ENCODE assay signal across 8 cellular contexts in the genomic region with DNA sequence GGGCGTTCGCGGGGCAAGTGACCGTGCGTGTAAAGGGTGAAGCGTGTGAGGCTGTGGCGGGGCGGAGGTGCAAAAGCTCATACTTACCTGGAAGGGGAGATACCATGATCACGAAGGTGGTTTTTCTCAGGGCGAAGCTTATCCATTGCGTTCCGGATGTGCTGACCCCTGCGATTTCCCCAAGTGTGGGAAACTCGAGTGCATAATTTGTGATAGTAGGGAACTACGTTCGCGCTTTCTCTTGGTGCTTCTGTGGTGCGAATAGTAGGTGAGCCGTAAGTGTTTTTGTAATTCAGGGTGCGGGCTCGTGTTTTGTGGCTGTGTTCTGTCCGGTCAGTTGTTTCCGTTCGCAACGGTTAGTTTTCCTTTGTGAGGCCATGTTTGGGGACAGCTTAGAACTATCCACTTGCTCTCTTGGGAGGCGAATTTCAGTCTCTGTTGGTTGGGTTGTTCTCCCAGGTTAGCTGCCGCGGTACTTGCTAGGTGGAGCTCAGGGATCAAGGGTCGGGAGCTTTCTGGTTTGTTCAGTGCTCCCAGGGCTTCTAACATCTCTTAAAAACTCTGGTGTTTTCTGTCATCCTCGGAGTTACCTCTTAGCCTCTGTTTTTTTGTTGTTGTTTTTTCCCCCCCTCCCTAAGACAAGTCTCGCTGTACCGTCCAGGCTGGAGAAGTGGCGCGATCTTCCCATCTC. TPM values are rescaled to one million over a fixed set of nuclear protein-coding genes. Genes with fewer than 3 reads are reported as not detected.
DNase-seq lines count a peak whose midpoint lies in the region; ATAC-seq, FAIRE-seq and TF ChIP-seq lines count a peak whose summit lies in the region.
"Not testable (repeated sequence)": the region's sequence is repeated elsewhere in the genome, so short reads cannot be mapped to it uniquely, and the experiment has no call there.

No MANE protein-coding gene starts in this region.

- H3K36me3 ChIP-seq in ovary; testis (ENCODE audit: low read depth, missing control alignments): not testable (repeated sequence)

- intact Hi-C loops in ovary (cut with DNase I); testis (cut with DNase I; ENCODE audit: low total_unique reads): not testable (repeated sequence)

- DNase-seq in GM12892 (ENCODE audit: insufficient read length) = peak; percentile 32
- peak; percentile 91 for DNase-seq in NCI-H1417 treated with DMSO at 0.1 percent for 48 hours (lab: John Stamatoyannopoulos, UW)
- peak; percentile 98 for DNase-seq in SKM-1 (lab: John Stamatoyannopoulos, UW; ENCODE audit: unreplicated experiment)
- DNase-seq in activated naive CD4-positive, alpha-beta T cell treated with anti-CD3 and anti-CD28 coated beads, Interleukin-2, amount 50 U/mL, for 72 hours (ENCODE audit: low spot score in 2 of 2) = peak; percentile 87 to 90
- peak; percentile 98 for DNase-seq in glomerular visceral epithelial cell (ENCODE audit: extremely low spot score)
- DNase-seq in ovary = peak; percentile 26 to 73 (median 59)
- peak; percentile 81 for DNase-seq in testis

- peak; percentile 96 for TF ChIP-seq POLR2A in GM12892 (IDR thresholded peaks at IDR 0.05; ENCODE audit: low read depth, low read length)
- TF ChIP-seq POLR2A in ovary (IDR thresholded peaks at IDR 0.05) = peak; percentile 71
- peak; percentile 7 for TF ChIP-seq POLR2A in testis (IDR thresholded peaks at IDR 0.05)

- not testable (repeated sequence) for H3K9me3 Mint-ChIP-seq in activated naive CD4-positive, alpha-beta T cell treated with anti-CD3 and anti-CD28 coated beads, Interleukin-2, amount 50 U/mL, for 72 hours

- peak overlapping the region; percentile 47 for H3K4me3 ChIP-seq in ovary
- peak overlapping the region; percentile 47 to 58 for H3K4me3 ChIP-seq in testis

- H3K9me3 ChIP-seq in ovary, testis: not testable (repeated sequence)

- peak overlapping the region; percentile 98 to 100 for H3K27ac Mint-ChIP-seq in activated naive CD4-positive, alpha-beta T cell treated with anti-CD3 and anti-CD28 coated beads, Interleukin-2, amount 50 U/mL, for 72 hours

- not testable (repeated sequence) for TF ChIP-seq CTCF in ovary (IDR thresholded peaks at IDR 0.05); testis (IDR thresholded peaks at IDR 0.05)

- ATAC-seq in HG02759 (IDR thresholded peaks at IDR 0.05; ENCODE audit: unreplicated experiment) = peak; percentile 85
- ATAC-seq in activated naive CD4-positive, alpha-beta T cell treated with anti-CD3 and anti-CD28 coated beads, Interleukin-2, amount 50 U/mL, for 72 hours = peak; percentile 81 to 83

- H3K27me3 ChIP-seq in ovary, testis: not testable (repeated sequence)

- H3K36me3 Mint-ChIP-seq in activated naive CD4-positive, alpha-beta T cell treated with anti-CD3 and anti-CD28 coated beads, Interleukin-2, amount 50 U/mL, for 72 hours = not testable (repeated sequence)

- FAIRE-seq in GM12892 (lab: Jason Lieb, UNC) = not testable (repeated sequence)

- not testable (repeated sequence) for H3K4me1 ChIP-seq in ovary (ENCODE audit: insufficient read depth); testis

- H3K27ac ChIP-seq in ovary (peak overlapping the region in 1 of 2 donors; percentile 28), testis (peak overlapping the region; percentile 72 to 86)

- WGBS in ovary, 3 donors = 1 to 2% (median 1%) methylated on average over 32 to 34 of the region's 34 CpGs
- 2% methylated on average over 29 to 34 of the region's 34 CpGs for WGBS in testis, 2 donors

- not testable (repeated sequence) for TF ChIP-seq EP300 in ovary (IDR thresholded peaks at IDR 0.05)

RNA-seq across cellular contexts. Expression of gene PPIAL4D, which starts 39.2 kb away (rescaled TPM):
- polyA plus RNA-seq in GM12892 (2012; ENCODE audit: missing spikeins) = not detected
- total RNA-seq in activated naive CD4-positive, alpha-beta T cell treated with anti-CD3 and anti-CD28 coated beads, Interleukin-2, amount 50 U/mL, for 72 hours = not detected
- not detected for total RNA-seq in ovary
- polyA plus RNA-seq in ovary = not detected
- not detected for total RNA-seq in testis
- polyA plus RNA-seq in testis (ENCODE audit: insufficient read depth, low read depth, low replicate concordance) = not detected

Comparison
In these comparisons a context has a peak if more than half of its experiments do, and no peak if none do; other contexts are left out.
1. DNase-seq: peak in every context shown above with its lines; median percentile 98 in SKM-1; 98 in glomerular visceral epithelial cell; 91 in NCI-H1417 treated with DMSO at 0.1 percent for 48 hours; 88 in activated naive CD4-positive, alpha-beta T cell treated with anti-CD3 and anti-CD28 coated beads, Interleukin-2, amount 50 U/mL, for 72 hours; 81 in testis; 59 in ovary; 32 in GM12892.
2. POLR2A ChIP-seq: peak in every context shown above with its lines; median percentile 96 in GM12892; 71 in ovary; 7 in testis.